Comparison of ENCODE assay signal across 8 cellular contexts in the genomic region with DNA sequence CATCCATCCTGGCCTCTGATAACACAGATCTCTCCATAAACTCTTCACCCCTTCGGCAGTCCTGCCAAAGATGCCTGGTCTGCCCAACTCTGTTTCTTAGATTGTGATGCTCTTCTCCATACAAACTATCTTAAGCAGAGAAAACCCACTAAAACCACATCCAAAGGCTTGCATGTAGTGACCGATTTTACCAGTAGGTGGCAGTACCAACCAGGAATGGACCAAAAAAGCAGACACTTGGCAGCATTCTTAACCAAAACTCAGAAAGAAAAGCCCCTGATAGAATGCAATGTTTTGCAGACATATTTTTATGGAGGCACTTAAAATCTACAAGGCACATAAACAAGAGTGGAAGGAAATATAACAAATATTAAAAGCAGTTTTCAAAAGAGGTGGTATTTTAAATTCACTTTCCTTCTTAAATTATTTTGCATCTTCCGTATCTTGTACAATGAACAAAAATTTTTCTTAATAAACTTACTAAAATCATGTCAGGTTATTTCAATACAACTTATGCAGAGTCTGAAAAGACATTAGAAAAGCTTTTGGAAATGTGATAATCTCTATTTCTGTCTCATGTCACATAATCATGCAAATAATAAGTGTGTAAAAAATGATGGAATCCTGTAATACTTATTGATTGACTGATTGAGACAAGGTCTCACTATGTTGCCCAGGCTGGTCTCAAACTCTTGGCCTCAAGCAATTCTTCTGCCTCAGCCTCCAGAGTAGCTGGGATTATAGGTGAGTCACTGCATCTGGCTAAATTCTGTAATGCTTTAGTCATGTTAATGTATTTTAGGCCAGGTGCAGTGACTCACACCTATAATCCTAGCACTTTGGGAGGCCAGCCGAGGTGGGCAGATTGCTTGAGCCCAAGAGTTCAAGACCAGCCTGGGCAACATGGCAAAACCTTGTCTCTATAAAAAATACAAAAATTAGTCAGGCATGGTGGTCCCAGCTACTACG. TPM values are rescaled to one million over a fixed set of nuclear protein-coding genes. Genes with fewer than 3 reads are reported as not detected.
A peak's percentile ranks its signal among the peaks of the same experiment; 100 is the strongest.
DNase-seq lines count a peak whose midpoint lies in the region; ATAC-seq, FAIRE-seq and TF ChIP-seq lines count a peak whose summit lies in the region.

No MANE protein-coding gene starts in this region.

- CTCF ChIA-PET in Caco-2 (lab: Charles Lee), result interaction anchor here (0.9 kb wide), 2 partner anchors 70 to 112 kb away, joined by 3 read pairs; no protein-coding TSS in a partner anchor

- no peaks in the 10 kb centered on the region for H3K27me3 Mint-ChIP-seq in Caco-2 (ENCODE audit: insufficient read depth, unreplicated experiment)

- POLR2A ChIA-PET in Caco-2 (lab: Charles Lee), result no interaction called here

- TF ChIP-seq CTCF in Caco-2 (IDR thresholded peaks at IDR 0.05; ENCODE audit: insufficient read depth in 1 of 2, low read depth in 1 of 2, low read length in 1 of 2, severe bottlenecking in 1 of 2, unreplicated experiment in 1 of 2) (peak; percentile 76 to 86), parathyroid adenoma (IDR thresholded peaks at IDR 0.05) (peak; percentile 97)

- peak; percentile 79 for ATAC-seq in aorta (ENCODE audit: low FRiP score)
- no peak for ATAC-seq in HG03039 (IDR thresholded peaks at IDR 0.05; ENCODE audit: unreplicated experiment)

- H2AFZ ChIP-seq in parathyroid adenoma, result no peak overlapping the region

- no peak overlapping the region for H3K4me3 ChIP-seq in Caco-2 (ENCODE audit: low read depth, low read length)
- no peak overlapping the region for H3K4me3 ChIP-seq in SJCRH30
- no peak overlapping the region for H3K4me3 ChIP-seq in parathyroid adenoma (ENCODE audit: low read depth, low read length)
- H3K4me3 ChIP-seq in aorta (ENCODE audit: low read length in 2 of 2), result no peak overlapping the region

- H3K36me3 ChIP-seq in Caco-2 (ENCODE audit: control insufficient read depth, insufficient read depth, low read length) (no peaks in the 10 kb centered on the region), SJCRH30 (no peaks in the 10 kb centered on the region), parathyroid adenoma (ENCODE audit: control insufficient read depth, insufficient read depth, low read length) (no peaks in the 10 kb centered on the region), aorta (ENCODE audit: control insufficient read depth in 1 of 2, insufficient read depth in 2 of 2, low read length in 1 of 2) (no peaks in the 10 kb centered on the region)

- no peaks in the 10 kb centered on the region for H3K9me3 Mint-ChIP-seq in Caco-2 (ENCODE audit: unreplicated experiment)

- H3K4me1 ChIP-seq in Caco-2 (no peaks in the 10 kb centered on the region), SJCRH30 (peaks cover 9% of the 10 kb centered on the region), parathyroid adenoma (peaks cover 16% of the 10 kb centered on the region), aorta (ENCODE audit: control insufficient read depth in 1 of 2, insufficient read depth in 2 of 2, low read length in 2 of 2) (no peaks in the 10 kb centered on the region)

- H3K27ac ChIP-seq in SJCRH30 (no peak overlapping the region), parathyroid adenoma (no peak overlapping the region), aorta (ENCODE audit: low read depth in 1 of 2, low read length in 2 of 2) (no peak overlapping the region)

- intact Hi-C loops in Caco-2 (cut with micrococcal nuclease; ENCODE audit: unreplicated experiment), result loop anchor here (1.0 to 2.0 kb wide), 4 partner anchors 31 to 182 kb away; no protein-coding TSS in a partner anchor
- intact Hi-C loops in aorta (cut with DNase I), result loop anchor here (1.0 to 5.0 kb wide), 4 partner anchors 33 to 183 kb away; no protein-coding TSS in a partner anchor

- no peaks in the 10 kb centered on the region for H3K27me3 ChIP-seq in Caco-2 (replicated peaks; ENCODE audit: control insufficient read depth, insufficient read depth, low read length)
- no peaks in the 10 kb centered on the region for H3K27me3 ChIP-seq in SJCRH30
- H3K27me3 ChIP-seq in parathyroid adenoma (ENCODE audit: control insufficient read depth, insufficient read depth, low read length), result no peaks in the 10 kb centered on the region
- no peaks in the 10 kb centered on the region for H3K27me3 ChIP-seq in aorta (ENCODE audit: control insufficient read depth in 1 of 2, insufficient read depth in 2 of 2, low read length in 1 of 2)

- 50 to 51% methylated on average over 5 of the region's 5 CpGs for WGBS in aorta, 2 donors

- no peak overlapping the region for H3K9ac ChIP-seq in parathyroid adenoma

- H3K36me3 Mint-ChIP-seq in Caco-2 (ENCODE audit: insufficient read depth, unreplicated experiment), result no peaks in the 10 kb centered on the region

- H3K4me1 Mint-ChIP-seq in Caco-2 (ENCODE audit: low read depth, unreplicated experiment), result no peaks in the 10 kb centered on the region

- no peak for FAIRE-seq in HTR-8/SVneo (lab: Jason Lieb, UNC)

- H3K4me3 Mint-ChIP-seq in Caco-2 (ENCODE audit: unreplicated experiment), result no peak overlapping the region

- peaks cover 10% of the 10 kb centered on the region for H3K79me2 ChIP-seq in parathyroid adenoma

- DNase-seq in Caco-2 (peak; percentile 53 to 74), HTR-8/SVneo (ENCODE audit: insufficient read length, low spot score) (peak; percentile 44), SJCRH30 (peak; percentile 50 to 85), foreskin melanocyte (peak; percentile 61), aorta (peak in 1 of 2 donors; percentile 57)
- DNase-seq in activated effector memory CD4-positive, alpha-beta T cell treated with anti-CD3 and anti-CD28 coated beads, Interleukin-2, amount 50 U/mL, for 16 hours, result peak; percentile 84

- no peak overlapping the region for H3K4me2 ChIP-seq in parathyroid adenoma (ENCODE audit: low read length)

- H3K27ac Mint-ChIP-seq in Caco-2 (ENCODE audit: unreplicated experiment), result no peak overlapping the region

- BruUV-seq in Caco-2 (replicated peaks; lab: Mats Ljungman, UMichigan), result no TSS peak

- no peaks in the 10 kb centered on the region for H3K9me3 ChIP-seq in Caco-2
- no peaks in the 10 kb centered on the region for H3K9me3 ChIP-seq in SJCRH30 (replicated peaks)
- no peaks in the 10 kb centered on the region for H3K9me3 ChIP-seq in parathyroid adenoma (ENCODE audit: control insufficient read depth, low read length)
- no peaks in the 10 kb centered on the region for H3K9me3 ChIP-seq in aorta (ENCODE audit: control insufficient read depth, low read length)

RNA-seq across cellular contexts. Expression of a gene that starts 29.4 kb away (rescaled TPM):
- total RNA-seq in Caco-2 (2022), result 17.7 and 18.4 TPM in 2 replicates
- total RNA-seq in SJCRH30 (2014; rRNA removed; shearing (Covaris generic)), result 32.4 and 32.8 TPM in 2 replicates
- total RNA-seq in aorta, result 10 to 100 TPM; 24.4 to 35.3 TPM
- 10 to 100 TPM in 1 of 2 donors, under 1 TPM in 1; 0.63 to 13.3 TPM for polyA plus RNA-seq in aorta
